ENCODE assay signal across 8 cellular contexts in the genomic region with DNA sequence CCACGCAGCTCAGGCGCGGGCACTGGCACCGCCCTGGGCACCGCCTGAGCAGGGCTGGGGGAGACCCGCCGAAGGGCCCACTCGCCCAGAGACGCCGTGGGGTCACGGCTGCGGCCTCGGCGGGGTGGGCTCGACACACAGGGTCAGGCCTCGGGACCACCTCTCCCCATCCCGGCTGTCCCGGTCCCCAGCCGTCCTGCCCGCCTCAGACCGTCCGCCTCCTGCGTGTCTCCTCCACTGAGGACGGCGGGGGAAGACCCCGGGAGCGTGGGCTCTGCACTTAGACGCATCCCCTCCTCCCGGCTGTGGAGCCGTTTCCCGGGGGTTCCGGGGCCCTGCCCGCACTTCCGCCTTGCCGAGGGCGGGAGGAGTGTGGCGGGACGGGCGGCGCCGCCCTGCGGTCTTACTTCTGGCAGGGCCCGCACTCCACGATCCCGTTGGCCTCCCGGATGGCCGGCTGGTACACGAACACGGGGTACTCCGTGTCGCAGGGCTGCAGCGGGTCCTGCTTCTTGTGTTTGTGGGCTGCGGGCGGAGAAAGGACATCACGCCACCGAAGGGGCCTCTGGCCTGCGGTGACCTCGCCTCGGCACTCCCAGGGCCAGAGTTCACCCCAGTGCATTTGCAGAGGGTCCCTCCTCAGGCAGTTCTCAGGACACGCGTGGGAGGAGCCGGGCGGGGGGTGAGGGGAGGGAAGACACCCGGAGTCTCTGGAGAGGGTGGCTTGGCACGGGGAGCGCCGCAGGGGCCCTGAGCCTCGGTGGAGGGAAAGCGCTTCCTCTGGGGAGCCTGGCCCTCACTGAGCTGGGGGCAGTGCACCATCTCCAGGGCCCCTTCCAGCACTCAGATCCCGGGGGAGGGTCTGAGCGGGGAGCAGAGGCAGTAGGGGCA. TPM values are rescaled to one million over a fixed set of nuclear protein-coding genes. Genes with fewer than 3 reads are reported as not detected.
DNase-seq lines count a peak whose midpoint lies in the region; ATAC-seq and TF ChIP-seq lines count a peak whose summit lies in the region.

No MANE protein-coding gene starts in this region.

- H3K27me3 ChIP-seq in hepatocyte: no peaks in the 10 kb centered on the region

- WGBS in hepatocyte (ENCODE audit: low lambda C conversion rate, missing lambda C conversion rate): 66% methylated on average over 64 of the region's 71 CpGs

- no peaks in the 10 kb centered on the region for H4K20me1 ChIP-seq in hepatocyte (ENCODE audit: insufficient read depth, poor library complexity, severe bottlenecking)

- peaks cover 4% of the 10 kb centered on the region for H3K4me1 ChIP-seq in hepatocyte (ENCODE audit: insufficient read depth)

- H3K27ac ChIP-seq in hepatocyte: no peak overlapping the region

- peak overlapping the region; percentile 56 for H2AFZ ChIP-seq in hepatocyte

- H3K9me3 ChIP-seq in hepatocyte (ENCODE audit: low read depth): no peaks in the 10 kb centered on the region

- H3K36me3 ChIP-seq in hepatocyte (replicated peaks; ENCODE audit: insufficient read depth, low read depth): no peaks in the 10 kb centered on the region

- DNase-seq in NOMO-1 treated with DMSO at 0.1 percent for 48 hours (lab: John Stamatoyannopoulos, UW; ENCODE audit: unreplicated experiment): peak; percentile 21
- DNase-seq in activated naive CD4-positive, alpha-beta T cell treated with anti-CD3 and anti-CD28 coated beads, Interleukin-2, amount 50 U/mL, for 16 hours: peak; percentile 63
- no peak for DNase-seq in hepatocyte (ENCODE audit: low spot score)
- peak; percentile 66 to 71 for DNase-seq in stimulated activated CD4-positive, alpha-beta T cell treated with anti-CD3 and anti-CD28 coated beads, Interleukin-2, amount 100 ng/mL, for 24 hours
- DNase-seq in cortex of kidney (lab: John Stamatoyannopoulos, UW): no peak
- no peak for DNase-seq in HCEC 1CT

- H3K4me3 ChIP-seq in hepatocyte: no peak overlapping the region

- no peaks in the 10 kb centered on the region for H3K79me2 ChIP-seq in hepatocyte

- peak overlapping the region; percentile 80 for H3K4me2 ChIP-seq in hepatocyte

- ATAC-seq in GM19372 (IDR thresholded peaks at IDR 0.05; ENCODE audit: low read depth, unreplicated experiment): peak; percentile 6
- no peak for ATAC-seq in GM18909 (IDR thresholded peaks at IDR 0.05; ENCODE audit: poor library complexity, unreplicated experiment)

- no peak for TF ChIP-seq CTCF in hepatocyte (IDR thresholded peaks at IDR 0.05; ENCODE audit: poor library complexity)

- no peaks in the 10 kb centered on the region for H3K9me2 ChIP-seq in hepatocyte (replicated peaks; ENCODE audit: insufficient read depth)

RNA-seq across cellular contexts. Expression of a gene that starts 23.1 kb away (rescaled TPM):
- not detected in 2 replicates for total RNA-seq in hepatocyte
- polyA plus RNA-seq in hepatocyte: not detected in 2 replicates

Comparison
In these comparisons a context has a peak if more than half of its experiments do, and no peak if none do; other contexts are left out.
1. DNase-seq: peak in NOMO-1 treated with DMSO at 0.1 percent for 48 hours (single experiment), activated naive CD4-positive, alpha-beta T cell treated with anti-CD3 and anti-CD28 coated beads, Interleukin-2, amount 50 U/mL, for 16 hours (single experiment) and stimulated activated CD4-positive, alpha-beta T cell treated with anti-CD3 and anti-CD28 coated beads, Interleukin-2, amount 100 ng/mL, for 24 hours (2 of 2); none in hepatocyte (single experiment), cortex of kidney (single experiment) and HCEC 1CT (single experiment).